12 cellular contexts compared by ENCODE assay signal in genomic region chr5:143652104-143652700, GRCh38.
DNase-seq lines count a peak whose midpoint lies in the region; ATAC-seq and FAIRE-seq lines count a peak whose summit lies in the region.
"Had no signal": no experiment of that assay in that cellular context is flagged by ENCODE, and none has a peak within 500 bp of the region (broad histone marks: within the 10 kb centered on the region; RNA-seq: fewer than 3 reads in every experiment).

No MANE protein-coding gene starts in this region.

- DNase-seq in NCI-H146 (lab: John Stamatoyannopoulos, UW), result peak; percentile 2
- no peak for DNase-seq in NCI-H146 treated with DMSO at 0.1 percent for 48 hours (lab: John Stamatoyannopoulos, UW; ENCODE audit: unreplicated experiment)
- DNase-seq in AG08395 (ENCODE audit: low spot score), result peak; percentile 20
- DNase-seq in NCI-H748 (lab: John Stamatoyannopoulos, UW; ENCODE audit: unreplicated experiment), result peak; percentile 77
- peak; percentile 76 for DNase-seq in fibroblast of peridontal ligament (ENCODE audit: extremely low read depth)
- no peak for DNase-seq in frontal cortex (ENCODE audit: low spot score in 2 of 2)
- no peak for DNase-seq in HUDEP-2 (lab: John Stamatoyannopoulos, UW; ENCODE audit: unreplicated experiment in 76 of 76)
- DNase-seq: NCI-H1436, Peyer's patch, stomach had no signal

- ATAC-seq in GM19351 (IDR thresholded peaks at IDR 0.05; ENCODE audit: unreplicated experiment), result no peak
- ATAC-seq: foreskin keratinocyte had no signal

- FAIRE-seq in frontal cortex (lab: Jason Lieb, UNC), result no peak

Comparison
In these comparisons a context has a peak if more than half of its experiments do, and no peak if none do; other contexts are left out.
1. DNase-seq: peak in NCI-H146 (single experiment), AG08395 (single experiment), NCI-H748 (single experiment) and fibroblast of peridontal ligament (single experiment); none in NCI-H146 treated with DMSO at 0.1 percent for 48 hours (single experiment), frontal cortex (0 of 2) and HUDEP-2 (0 of 76).